1 cellular context compared by ENCODE assay signal in genomic region chr13:110560606-110561334, GRCh38.
TF ChIP-seq lines count a peak whose summit lies in the region.

No MANE protein-coding gene starts in this region.

TF ChIP-seq in HepG2, 621 proteins besides CTCF, POLR2A, EP300 and RAD21 (continued from another document):
- TF ChIP-seq KMT2A (CRISPR knock-in tag; IDR thresholded peaks at IDR 0.05) = 0 out of 2 replicates have a peak, but pooled peaks have one; percentile 5
